ENCODE assay signal across 1 cellular context in genomic region chr12:24078318-24078765, GRCh38.
TF ChIP-seq lines count a peak whose summit lies in the region.

No MANE protein-coding gene starts in this region.

TF ChIP-seq in HepG2, 621 proteins besides CTCF, POLR2A, EP300 and RAD21 (continued from another document and continues in another):
- TF ChIP-seq, protein P1, sequence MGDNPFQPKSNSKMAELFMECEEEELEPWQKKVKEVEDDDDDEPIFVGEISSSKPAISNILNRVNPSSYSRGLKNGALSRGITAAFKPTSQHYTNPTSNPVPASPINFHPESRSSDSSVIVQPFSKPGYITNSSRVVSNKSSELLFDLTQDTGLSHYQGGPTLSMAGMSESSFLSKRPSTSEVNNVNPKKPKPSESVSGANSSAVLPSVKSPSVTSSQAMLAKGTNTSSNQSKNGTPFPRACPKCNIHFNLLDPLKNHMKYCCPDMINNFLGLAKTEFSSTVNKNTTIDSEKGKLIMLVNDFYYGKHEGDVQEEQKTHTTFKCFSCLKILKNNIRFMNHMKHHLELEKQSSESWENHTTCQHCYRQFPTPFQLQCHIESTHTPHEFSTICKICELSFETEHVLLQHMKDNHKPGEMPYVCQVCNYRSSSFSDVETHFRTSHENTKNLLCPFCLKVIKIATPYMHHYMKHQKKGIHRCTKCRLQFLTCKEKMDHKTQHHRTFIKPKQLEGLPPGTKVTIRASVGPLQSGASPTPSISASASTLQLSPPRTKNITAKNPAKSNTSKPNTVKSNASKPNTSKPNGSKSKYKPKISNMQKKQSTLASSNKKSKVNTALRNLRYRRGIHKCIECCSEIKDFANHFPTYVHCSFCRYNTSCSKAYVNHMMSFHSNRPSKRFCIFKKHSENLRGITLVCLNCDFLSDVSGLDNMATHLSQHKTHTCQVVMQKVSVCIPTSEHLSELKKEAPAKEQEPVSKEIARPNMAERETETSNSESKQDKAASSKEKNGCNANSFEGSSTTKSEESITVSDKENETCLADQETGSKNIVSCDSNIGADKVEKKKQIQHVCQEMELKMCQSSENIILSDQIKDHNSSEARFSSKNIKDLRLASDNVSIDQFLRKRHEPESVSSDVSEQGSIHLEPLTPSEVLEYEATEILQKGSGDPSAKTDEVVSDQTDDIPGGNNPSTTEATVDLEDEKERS (CRISPR knock-in tag; IDR thresholded peaks at IDR 0.05) = 0 out of 2 replicates have a peak, but pooled peaks have one; percentile 37
- TF ChIP-seq TCF12 (IDR thresholded peaks at IDR 0.05) (no peak), TCF12 (CRISPR knock-in tag; IDR thresholded peaks at IDR 0.05) (0 out of 2 replicates have a peak, but pooled peaks have one; percentile 34), ZEB1 (IDR thresholded peaks at IDR 0.05; ENCODE audit: insufficient replicate concordance, low read depth) (peak; percentile 97), SOX13 (IDR thresholded peaks at IDR 0.05) (no peak), SOX13 (CRISPR knock-in tag; conservative IDR thresholded peaks at IDR 0.05 in 1 of 2, IDR thresholded peaks at IDR 0.05 in 1 of 2) (peak in 1 of 2 experiments; percentile 94; a peak in 2 of 4 replicates), ZNF788 (CRISPR knock-in tag; IDR thresholded peaks at IDR 0.05; ENCODE audit: borderline replicate concordance) (peak; percentile 60; the same call in 1 of the 2 replicates), ZNF33A (CRISPR knock-in tag; IDR thresholded peaks at IDR 0.05; ENCODE audit: borderline replicate concordance) (no peak), KLF11 (CRISPR knock-in tag; IDR thresholded peaks at IDR 0.05) (no peak), NBN (conservative IDR thresholded peaks at IDR 0.05) (no peak), AHR (CRISPR knock-in tag; IDR thresholded peaks at IDR 0.05) (no peak), ZSCAN25 (CRISPR knock-in tag; IDR thresholded peaks at IDR 0.05) (peak; percentile 31; the same call in 1 of the 2 replicates), RAD51 (IDR thresholded peaks at IDR 0.05; ENCODE audit: borderline replicate concordance) (no peak), FOXA1 (IDR thresholded peaks at IDR 0.05) (no peak), FOXA1 (CRISPR knock-in tag; IDR thresholded peaks at IDR 0.05) (peak; percentile 67), IRF2 (CRISPR knock-in tag; IDR thresholded peaks at IDR 0.05) (peak; percentile 68; the same call in 1 of the 2 replicates), POGZ (CRISPR knock-in tag; IDR thresholded peaks at IDR 0.05) (peak; percentile 93), ZNF782 (CRISPR knock-in tag; IDR thresholded peaks at IDR 0.05; ENCODE audit: borderline replicate concordance) (no peak), ZNF331 (CRISPR knock-in tag; IDR thresholded peaks at IDR 0.05) (peak; percentile 81), NFIC (IDR thresholded peaks at IDR 0.05; ENCODE audit: low read length) (peak; percentile 86), ZNF660 (CRISPR knock-in tag; IDR thresholded peaks at IDR 0.05; ENCODE audit: borderline replicate concordance, low read depth) (no peak), NR1H2 (CRISPR knock-in tag; IDR thresholded peaks at IDR 0.05; ENCODE audit: borderline replicate concordance, low read depth) (no peak), KMT2B (CRISPR knock-in tag; IDR thresholded peaks at IDR 0.05) (peak; percentile 53; the same call in 1 of the 2 replicates), MIER3 (CRISPR knock-in tag; IDR thresholded peaks at IDR 0.05; ENCODE audit: borderline replicate concordance) (peak; percentile 73; the same call in 1 of the 2 replicates), MAFK (conservative IDR thresholded peaks at IDR 0.05 in 1 of 2, IDR thresholded peaks at IDR 0.05 in 1 of 2; ENCODE audit: low read length in 2 of 2) (no peak), PHB2 (IDR thresholded peaks at IDR 0.05; ENCODE audit: partially characterized antibody) (no peak), HOMEZ (CRISPR knock-in tag; IDR thresholded peaks at IDR 0.05; ENCODE audit: low read depth) (peak; percentile 69; the same call in 1 of the 2 replicates), CREM (IDR thresholded peaks at IDR 0.05) (peak; percentile 84), CREM (CRISPR knock-in tag; IDR thresholded peaks at IDR 0.05) (no peak), ZNF251 (CRISPR knock-in tag; IDR thresholded peaks at IDR 0.05) (no peak), FOXP1 (IDR thresholded peaks at IDR 0.05) (peak; percentile 66), FOXP1 (CRISPR knock-in tag; IDR thresholded peaks at IDR 0.05) (peak; percentile 96), CBFB (CRISPR knock-in tag; IDR thresholded peaks at IDR 0.05) (peak; percentile 89), NFKBIZ (CRISPR knock-in tag; IDR thresholded peaks at IDR 0.05) (peak; percentile 95; the same call in 1 of the 2 replicates), ZNF704 (CRISPR knock-in tag; IDR thresholded peaks at IDR 0.05; ENCODE audit: borderline replicate concordance) (no peak), TIGD3 (CRISPR knock-in tag; IDR thresholded peaks at IDR 0.05; ENCODE audit: borderline replicate concordance) (no peak), ZNF160 (CRISPR knock-in tag; IDR thresholded peaks at IDR 0.05) (no peak), ONECUT2 (CRISPR knock-in tag; IDR thresholded peaks at IDR 0.05) (peak; percentile 76), ETV5 (CRISPR knock-in tag; IDR thresholded peaks at IDR 0.05; ENCODE audit: borderline replicate concordance) (peak; percentile 67; the same call in 1 of the 2 replicates), SALL2 (CRISPR knock-in tag; IDR thresholded peaks at IDR 0.05) (no peak), ZBTB20 (CRISPR knock-in tag; IDR thresholded peaks at IDR 0.05; ENCODE audit: borderline replicate concordance, low read depth) (peak; percentile 71; the same call in 1 of the 2 replicates)
- TF ChIP-seq, protein P2, sequence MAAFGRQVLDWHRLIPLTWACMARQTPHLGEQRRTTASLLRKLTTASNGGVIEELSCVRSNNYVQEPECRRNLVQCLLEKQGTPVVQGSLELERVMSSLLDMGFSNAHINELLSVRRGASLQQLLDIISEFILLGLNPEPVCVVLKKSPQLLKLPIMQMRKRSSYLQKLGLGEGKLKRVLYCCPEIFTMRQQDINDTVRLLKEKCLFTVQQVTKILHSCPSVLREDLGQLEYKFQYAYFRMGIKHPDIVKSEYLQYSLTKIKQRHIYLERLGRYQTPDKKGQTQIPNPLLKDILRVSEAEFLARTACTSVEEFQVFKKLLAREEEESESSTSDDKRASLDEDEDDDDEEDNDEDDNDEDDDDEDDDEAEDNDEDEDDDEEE (CRISPR knock-in tag; IDR thresholded peaks at IDR 0.05) = no peak
- TF ChIP-seq, protein P3, sequence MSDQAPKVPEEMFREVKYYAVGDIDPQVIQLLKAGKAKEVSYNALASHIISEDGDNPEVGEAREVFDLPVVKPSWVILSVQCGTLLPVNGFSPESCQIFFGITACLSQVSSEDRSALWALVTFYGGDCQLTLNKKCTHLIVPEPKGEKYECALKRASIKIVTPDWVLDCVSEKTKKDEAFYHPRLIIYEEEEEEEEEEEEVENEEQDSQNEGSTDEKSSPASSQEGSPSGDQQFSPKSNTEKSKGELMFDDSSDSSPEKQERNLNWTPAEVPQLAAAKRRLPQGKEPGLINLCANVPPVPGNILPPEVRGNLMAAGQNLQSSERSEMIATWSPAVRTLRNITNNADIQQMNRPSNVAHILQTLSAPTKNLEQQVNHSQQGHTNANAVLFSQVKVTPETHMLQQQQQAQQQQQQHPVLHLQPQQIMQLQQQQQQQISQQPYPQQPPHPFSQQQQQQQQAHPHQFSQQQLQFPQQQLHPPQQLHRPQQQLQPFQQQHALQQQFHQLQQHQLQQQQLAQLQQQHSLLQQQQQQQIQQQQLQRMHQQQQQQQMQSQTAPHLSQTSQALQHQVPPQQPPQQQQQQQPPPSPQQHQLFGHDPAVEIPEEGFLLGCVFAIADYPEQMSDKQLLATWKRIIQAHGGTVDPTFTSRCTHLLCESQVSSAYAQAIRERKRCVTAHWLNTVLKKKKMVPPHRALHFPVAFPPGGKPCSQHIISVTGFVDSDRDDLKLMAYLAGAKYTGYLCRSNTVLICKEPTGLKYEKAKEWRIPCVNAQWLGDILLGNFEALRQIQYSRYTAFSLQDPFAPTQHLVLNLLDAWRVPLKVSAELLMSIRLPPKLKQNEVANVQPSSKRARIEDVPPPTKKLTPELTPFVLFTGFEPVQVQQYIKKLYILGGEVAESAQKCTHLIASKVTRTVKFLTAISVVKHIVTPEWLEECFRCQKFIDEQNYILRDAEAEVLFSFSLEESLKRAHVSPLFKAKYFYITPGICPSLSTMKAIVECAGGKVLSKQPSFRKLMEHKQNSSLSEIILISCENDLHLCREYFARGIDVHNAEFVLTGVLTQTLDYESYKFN (CRISPR knock-in tag; conservative IDR thresholded peaks at IDR 0.05) = peak; percentile 94
- TF ChIP-seq, protein P4, sequence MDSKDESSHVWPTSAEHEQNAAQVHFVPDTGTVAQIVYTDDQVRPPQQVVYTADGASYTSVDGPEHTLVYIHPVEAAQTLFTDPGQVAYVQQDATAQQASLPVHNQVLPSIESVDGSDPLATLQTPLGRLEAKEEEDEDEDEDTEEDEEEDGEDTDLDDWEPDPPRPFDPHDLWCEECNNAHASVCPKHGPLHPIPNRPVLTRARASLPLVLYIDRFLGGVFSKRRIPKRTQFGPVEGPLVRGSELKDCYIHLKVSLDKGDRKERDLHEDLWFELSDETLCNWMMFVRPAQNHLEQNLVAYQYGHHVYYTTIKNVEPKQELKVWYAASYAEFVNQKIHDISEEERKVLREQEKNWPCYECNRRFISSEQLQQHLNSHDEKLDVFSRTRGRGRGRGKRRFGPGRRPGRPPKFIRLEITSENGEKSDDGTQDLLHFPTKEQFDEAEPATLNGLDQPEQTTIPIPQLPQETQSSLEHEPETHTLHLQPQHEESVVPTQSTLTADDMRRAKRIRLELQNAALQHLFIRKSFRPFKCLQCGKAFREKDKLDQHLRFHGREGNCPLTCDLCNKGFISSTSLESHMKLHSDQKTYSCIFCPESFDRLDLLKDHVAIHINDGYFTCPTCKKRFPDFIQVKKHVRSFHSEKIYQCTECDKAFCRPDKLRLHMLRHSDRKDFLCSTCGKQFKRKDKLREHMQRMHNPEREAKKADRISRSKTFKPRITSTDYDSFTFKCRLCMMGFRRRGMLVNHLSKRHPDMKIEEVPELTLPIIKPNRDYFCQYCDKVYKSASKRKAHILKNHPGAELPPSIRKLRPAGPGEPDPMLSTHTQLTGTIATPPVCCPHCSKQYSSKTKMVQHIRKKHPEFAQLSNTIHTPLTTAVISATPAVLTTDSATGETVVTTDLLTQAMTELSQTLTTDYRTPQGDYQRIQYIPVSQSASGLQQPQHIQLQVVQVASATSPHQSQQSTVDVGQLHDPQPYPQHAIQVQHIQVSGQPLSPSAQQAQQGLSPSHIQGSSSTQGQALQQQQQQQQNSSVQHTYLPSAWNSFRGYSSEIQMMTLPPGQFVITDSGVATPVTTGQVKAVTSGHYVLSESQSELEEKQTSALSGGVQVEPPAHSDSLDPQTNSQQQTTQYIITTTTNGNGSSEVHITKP (CRISPR knock-in tag; IDR thresholded peaks at IDR 0.05; ENCODE audit: low read depth) = 0 out of 2 replicates have a peak, but pooled peaks have one; percentile 30
- TF ChIP-seq, protein P5, sequence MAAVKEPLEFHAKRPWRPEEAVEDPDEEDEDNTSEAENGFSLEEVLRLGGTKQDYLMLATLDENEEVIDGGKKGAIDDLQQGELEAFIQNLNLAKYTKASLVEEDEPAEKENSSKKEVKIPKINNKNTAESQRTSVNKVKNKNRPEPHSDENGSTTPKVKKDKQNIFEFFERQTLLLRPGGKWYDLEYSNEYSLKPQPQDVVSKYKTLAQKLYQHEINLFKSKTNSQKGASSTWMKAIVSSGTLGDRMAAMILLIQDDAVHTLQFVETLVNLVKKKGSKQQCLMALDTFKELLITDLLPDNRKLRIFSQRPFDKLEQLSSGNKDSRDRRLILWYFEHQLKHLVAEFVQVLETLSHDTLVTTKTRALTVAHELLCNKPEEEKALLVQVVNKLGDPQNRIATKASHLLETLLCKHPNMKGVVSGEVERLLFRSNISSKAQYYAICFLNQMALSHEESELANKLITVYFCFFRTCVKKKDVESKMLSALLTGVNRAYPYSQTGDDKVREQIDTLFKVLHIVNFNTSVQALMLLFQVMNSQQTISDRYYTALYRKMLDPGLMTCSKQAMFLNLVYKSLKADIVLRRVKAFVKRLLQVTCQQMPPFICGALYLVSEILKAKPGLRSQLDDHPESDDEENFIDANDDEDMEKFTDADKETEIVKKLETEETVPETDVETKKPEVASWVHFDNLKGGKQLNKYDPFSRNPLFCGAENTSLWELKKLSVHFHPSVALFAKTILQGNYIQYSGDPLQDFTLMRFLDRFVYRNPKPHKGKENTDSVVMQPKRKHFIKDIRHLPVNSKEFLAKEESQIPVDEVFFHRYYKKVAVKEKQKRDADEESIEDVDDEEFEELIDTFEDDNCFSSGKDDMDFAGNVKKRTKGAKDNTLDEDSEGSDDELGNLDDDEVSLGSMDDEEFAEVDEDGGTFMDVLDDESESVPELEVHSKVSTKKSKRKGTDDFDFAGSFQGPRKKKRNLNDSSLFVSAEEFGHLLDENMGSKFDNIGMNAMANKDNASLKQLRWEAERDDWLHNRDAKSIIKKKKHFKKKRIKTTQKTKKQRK (IDR thresholded peaks at IDR 0.05; ENCODE audit: low read length) = no peak
